Comparison of ENCODE assay signal across 10 cellular contexts in genomic region chr9:68678430-68678829, GRCh38. TPM values are rescaled to one million over a fixed set of nuclear protein-coding genes. Genes with fewer than 3 reads are reported as not detected.
DNase-seq lines count a peak whose midpoint lies in the region; ATAC-seq, FAIRE-seq and TF ChIP-seq lines count a peak whose summit lies in the region.
"Had no signal": no experiment of that assay in that cellular context is flagged by ENCODE, and none has a peak within 500 bp of the region (broad histone marks: within the 10 kb centered on the region; RNA-seq: fewer than 3 reads in every experiment).

No MANE protein-coding gene starts in this region.

- H3K4me2 ChIP-seq in keratinocyte (ENCODE audit: control insufficient read depth, extremely low read depth, insufficient read depth, low read depth, low read length): no peak overlapping the region
- H3K4me2 ChIP-seq: KMS-11 had no signal

- ATAC-seq in SK-N-SH treated with all-trans-retinoic acid at 6 μM for 48 hours (peak; percentile 83), HG03196 (IDR thresholded peaks at IDR 0.05; ENCODE audit: unreplicated experiment) (no peak), GM18909 (IDR thresholded peaks at IDR 0.05; ENCODE audit: poor library complexity, unreplicated experiment) (no peak)

- H3K27me3 ChIP-seq in keratinocyte (ENCODE audit: control insufficient read depth, extremely low read depth, insufficient read depth, low read length): no peaks in the 10 kb centered on the region
- peaks cover 0 to 3% of the 10 kb centered on the region in 2 donors for H3K27me3 ChIP-seq in small intestine (ENCODE audit: control insufficient read depth in 2 of 2, insufficient read depth in 2 of 2, low read length in 2 of 2)

- H3K9me1 ChIP-seq in keratinocyte (ENCODE audit: control insufficient read depth, extremely low read depth, insufficient read depth, low read length): no peaks in the 10 kb centered on the region

- H3K9ac ChIP-seq in keratinocyte (ENCODE audit: control insufficient read depth, extremely low read depth, insufficient read depth, low read length): no peak overlapping the region
- H3K9ac ChIP-seq: KMS-11 had no signal

- H3K4me1 ChIP-seq in keratinocyte (ENCODE audit: control insufficient read depth, extremely low read depth, insufficient read depth, low read length) (no peaks in the 10 kb centered on the region), small intestine (ENCODE audit: control insufficient read depth in 2 of 2, insufficient read depth in 1 of 2, low read depth in 1 of 2, low read length in 1 of 2) (no peaks in the 10 kb centered on the region)

- peak; percentile 1 for DNase-seq in HCEC 1CT
- no peak for DNase-seq in keratinocyte (ENCODE audit: low read depth, low spot score)
- no peak for DNase-seq in small intestine
- no peak for DNase-seq in frontal cortex (ENCODE audit: low spot score in 2 of 2)
- DNase-seq: activated CD8-positive, alpha-beta memory T cell treated with anti-CD3 and anti-CD28 coated beads, Interleukin-2, amount 50 U/mL, for 48 hours had no signal

- no peak overlapping the region for H2AFZ ChIP-seq in keratinocyte (ENCODE audit: control insufficient read depth, low read length)

- WGBS in small intestine, 3 donors: 54 to 60% (median 57%) methylated on average over 5 of the region's 5 CpGs

- H3K4me3 ChIP-seq in keratinocyte (ENCODE audit: control insufficient read depth in 2 of 3, extremely low read depth in 1 of 3, insufficient read depth in 2 of 3, low read depth in 1 of 3, low read length in 3 of 3): no peak overlapping the region
- no peak overlapping the region for H3K4me3 ChIP-seq in small intestine (ENCODE audit: low read depth in 1 of 2, low read length in 2 of 2)

- no peaks in the 10 kb centered on the region for H3K36me3 ChIP-seq in keratinocyte (ENCODE audit: control insufficient read depth in 2 of 2, extremely low read depth in 1 of 2, insufficient read depth in 2 of 2, low read length in 2 of 2)
- no peaks in the 10 kb centered on the region for H3K36me3 ChIP-seq in small intestine (ENCODE audit: control insufficient read depth in 2 of 2, insufficient read depth in 2 of 2, low read length in 2 of 2)

- H3K79me2 ChIP-seq in keratinocyte (ENCODE audit: control insufficient read depth, insufficient read depth, low read length): no peaks in the 10 kb centered on the region

- dilution Hi-C loops in keratinocyte (cut with MboI; ENCODE audit: extremely low pct_ligation_motif_present, low sequenced_read_pairs): no loop called here

- FAIRE-seq in keratinocyte (lab: Jason Lieb, UNC): no peak
- FAIRE-seq in small intestine (lab: Jason Lieb, UNC): no peak
- FAIRE-seq in frontal cortex (lab: Jason Lieb, UNC): no peak

- no peaks in the 10 kb centered on the region for H4K20me1 ChIP-seq in keratinocyte (ENCODE audit: control insufficient read depth, extremely low read depth, insufficient read depth, low read length)

- H3K27ac ChIP-seq in C4-2B: no peak overlapping the region
- H3K27ac ChIP-seq in keratinocyte (ENCODE audit: control insufficient read depth, insufficient read depth, low read length): no peak overlapping the region
- H3K27ac ChIP-seq in small intestine (ENCODE audit: low read depth in 1 of 2, low read length in 1 of 2): no peak overlapping the region
- H3K27ac ChIP-seq: KMS-11 had no signal

- H3K9me3 ChIP-seq in keratinocyte (ENCODE audit: control insufficient read depth, low read depth, low read length): no peaks in the 10 kb centered on the region
- H3K9me3 ChIP-seq in small intestine (ENCODE audit: control insufficient read depth, low read depth): no peaks in the 10 kb centered on the region

- TF ChIP-seq CTCF in C4-2B (conservative IDR thresholded peaks at IDR 0.05) (peak; percentile 44), keratinocyte (optimal IDR thresholded peaks at IDR 0.05 in 1 of 3, IDR thresholded peaks at IDR 0.05 in 1 of 3, conservative IDR thresholded peaks at IDR 0.05 in 1 of 3; ENCODE audit: extremely low read depth in 1 of 3, insufficient read depth in 2 of 3, low read length in 3 of 3) (peak in 2 of 3 experiments; percentile 14 to 30)

TF ChIP-seq in SK-N-SH treated with all-trans-retinoic acid at 6 μM for 48 hours, 23 proteins besides CTCF, POLR2A, EP300 and RAD21:
- TF ChIP-seq RARB (CRISPR knock-in tag; IDR thresholded peaks at IDR 0.05): no peak
- TF ChIP-seq TSHZ2 (CRISPR knock-in tag; IDR thresholded peaks at IDR 0.05): no peak
- TF ChIP-seq OSR1 (CRISPR knock-in tag; IDR thresholded peaks at IDR 0.05): no peak
- no peak for TF ChIP-seq ARNTL (CRISPR knock-in tag; IDR thresholded peaks at IDR 0.05; ENCODE audit: borderline replicate concordance, low read depth)
- TF ChIP-seq ZFP30 (CRISPR knock-in tag; IDR thresholded peaks at IDR 0.05): no peak
- TF ChIP-seq PPARA (CRISPR knock-in tag; IDR thresholded peaks at IDR 0.05; ENCODE audit: borderline replicate concordance): no peak
- TF ChIP-seq ZNF565 (CRISPR knock-in tag; conservative IDR thresholded peaks at IDR 0.05; ENCODE audit: low read depth): no peak
- TF ChIP-seq TOX (CRISPR knock-in tag; IDR thresholded peaks at IDR 0.05; ENCODE audit: borderline replicate concordance): no peak
- no peak for TF ChIP-seq BACH2 (CRISPR knock-in tag; IDR thresholded peaks at IDR 0.05; ENCODE audit: borderline replicate concordance)
- TF ChIP-seq GLIS3 (CRISPR knock-in tag; IDR thresholded peaks at IDR 0.05): no peak
- TF ChIP-seq CREB5 (CRISPR knock-in tag; IDR thresholded peaks at IDR 0.05; ENCODE audit: low read depth): no peak

RNA-seq across cellular contexts. Expression of gene PIP5K1B, which starts 26.6 kb away (rescaled TPM):
- 0.04 to 0.05 TPM in 2 of 3 replicates, not detected in the other for polyA plus RNA-seq in keratinocyte
- polyA plus RNA-seq in keratinocyte (2011; ENCODE audit: low read depth): not detected
- polyA plus RNA-seq in keratinocyte (2011; cell fraction: cytosol; rRNA removed): 0.05 and 0.06 TPM in 2 replicates
- 0.06 TPM in 1 of 2 replicates, not detected in the other for polyA plus RNA-seq in keratinocyte (2011; cell fraction: nucleus; rRNA removed)
- 0.27 TPM in 1 of 2 replicates, not detected in the other for polyA plus RNA-seq in keratinocyte (2012; ENCODE audit: low replicate concordance)
- polyA minus RNA-seq in keratinocyte: 0.13 TPM in 1 of 3 replicates, not detected in the others
- not detected for polyA minus RNA-seq in keratinocyte (2011; cell fraction: cytosol; rRNA and poly(A)+ RNA removed)
- 0.31 TPM in 1 of 2 replicates, not detected in the other for polyA minus RNA-seq in keratinocyte (2011; cell fraction: nucleus; rRNA and poly(A)+ RNA removed)
- 10 to 100 TPM; 28.8 to 54.0 (median 45.4) TPM for polyA plus RNA-seq in small intestine
- total RNA-seq in frontal cortex: 2.9 TPM

Comparison
In these comparisons a context has a peak if more than half of its experiments do, and no peak if none do; other contexts are left out.
1. RNA of gene PIP5K1B, which starts 26.6 kb away (polyA plus RNA-seq): 28.8 to 54.0 TPM in small intestine; 0.04 to 0.27 TPM in keratinocyte; every median in the first group is over 10 times any median in the second.